In genomic region chr14:23577004-23577681, GRCh38 we compare ENCODE assay signal across 1 cellular context.
TF ChIP-seq lines count a peak whose summit lies in the region.

No MANE protein-coding gene starts in this region.

TF ChIP-seq in IMR-90, 13 proteins besides CTCF, POLR2A, EP300 and RAD21:
- TF ChIP-seq CHD1 (IDR thresholded peaks at IDR 0.05; ENCODE audit: low read depth, low read length): no peak
- TF ChIP-seq FOS (IDR thresholded peaks at IDR 0.05; ENCODE audit: low read depth, low read length): no peak
- no peak for TF ChIP-seq MXI1 (IDR thresholded peaks at IDR 0.05; ENCODE audit: borderline replicate concordance, low read depth, low read length)
- no peak for TF ChIP-seq ELK1 (IDR thresholded peaks at IDR 0.05; ENCODE audit: borderline replicate concordance, low read depth, low read length)
- TF ChIP-seq SMC3 (IDR thresholded peaks at IDR 0.05; ENCODE audit: low read depth, low read length): no peak
